Comparison of ENCODE assay signal across 8 cellular contexts in genomic region chr13:46354143-46355087, GRCh38. TPM values are rescaled to one million over a fixed set of nuclear protein-coding genes. Genes with fewer than 3 reads are reported as not detected.
DNase-seq lines count a peak whose midpoint lies in the region; ATAC-seq, FAIRE-seq and TF ChIP-seq lines count a peak whose summit lies in the region.

No MANE protein-coding gene starts in this region.

- peak; percentile 67 for ATAC-seq in HG03432 (IDR thresholded peaks at IDR 0.05; ENCODE audit: unreplicated experiment)
- ATAC-seq in activated CD8-positive, alpha-beta T cell treated with anti-CD3 and anti-CD28 coated beads, Interleukin-2, amount 10 ng/mL, durations not matched to agents 7 days and 5 days, result peak; percentile 79
- no peak for ATAC-seq in memory B cell (ENCODE audit: low read depth)
- ATAC-seq in Right ventricle myocardium inferior, result no peak
- ATAC-seq in GM18909 (IDR thresholded peaks at IDR 0.05; ENCODE audit: poor library complexity, unreplicated experiment), result no peak

- intact Hi-C loops in Right ventricle myocardium inferior (cut with DNase I), result no loop called here

- peak overlapping the region; percentile 3 for H3K27ac Mint-ChIP-seq in activated CD8-positive, alpha-beta T cell treated with anti-CD3 and anti-CD28 coated beads, Interleukin-2, amount 10 ng/mL, durations not matched to agents 7 days and 5 days
- H3K27ac Mint-ChIP-seq in memory B cell (peak overlapping the region; percentile 67), endothelial cell (ENCODE audit: unreplicated experiment) (no peak overlapping the region)

- no peak overlapping the region for H3K4me3 Mint-ChIP-seq in activated CD8-positive, alpha-beta T cell treated with anti-CD3 and anti-CD28 coated beads, Interleukin-2, amount 10 ng/mL, durations not matched to agents 7 days and 5 days
- H3K4me3 Mint-ChIP-seq in memory B cell (no peak overlapping the region), endothelial cell (ENCODE audit: unreplicated experiment) (no peak overlapping the region)

- TF ChIP-seq CTCF in endothelial cell (IDR thresholded peaks at IDR 0.05; ENCODE audit: unreplicated experiment) (no peak), D721Med (IDR thresholded peaks at IDR 0.05; ENCODE audit: insufficient read depth, missing control alignments) (no peak)

- DNase-seq in GDM1 (lab: John Stamatoyannopoulos, UW) (peak; percentile 66), memory B cell (ENCODE audit: low spot score in 2 of 2) (no peak), endothelial cell (ENCODE audit: low spot score) (no peak), D721Med (ENCODE audit: insufficient read length, low spot score) (no peak), Right ventricle myocardium inferior (ENCODE audit: missing footprints) (no peak)
- peak; percentile 42 for DNase-seq in activated CD8-positive, alpha-beta T cell treated with anti-CD3 and anti-CD28 coated beads, Interleukin-2, amount 10 ng/mL, durations not matched to agents 7 days and 5 days

- H3K4me1 Mint-ChIP-seq in activated CD8-positive, alpha-beta T cell treated with anti-CD3 and anti-CD28 coated beads, Interleukin-2, amount 10 ng/mL, durations not matched to agents 7 days and 5 days (ENCODE audit: low read depth), result peaks cover 8% of the 10 kb centered on the region
- H3K4me1 Mint-ChIP-seq in memory B cell, result peaks cover 4% of the 10 kb centered on the region
- H3K4me1 Mint-ChIP-seq in endothelial cell (ENCODE audit: unreplicated experiment), result no peaks in the 10 kb centered on the region

- no peaks in the 10 kb centered on the region for H3K27me3 Mint-ChIP-seq in activated CD8-positive, alpha-beta T cell treated with anti-CD3 and anti-CD28 coated beads, Interleukin-2, amount 10 ng/mL, durations not matched to agents 7 days and 5 days (ENCODE audit: low read depth)
- no peaks in the 10 kb centered on the region for H3K27me3 Mint-ChIP-seq in memory B cell
- H3K27me3 Mint-ChIP-seq in endothelial cell (ENCODE audit: unreplicated experiment), result peaks cover 1% of the 10 kb centered on the region

- H3K9me3 Mint-ChIP-seq in activated CD8-positive, alpha-beta T cell treated with anti-CD3 and anti-CD28 coated beads, Interleukin-2, amount 10 ng/mL, durations not matched to agents 7 days and 5 days (ENCODE audit: insufficient read depth), result no peaks in the 10 kb centered on the region
- H3K9me3 Mint-ChIP-seq in memory B cell, result no peaks in the 10 kb centered on the region
- no peaks in the 10 kb centered on the region for H3K9me3 Mint-ChIP-seq in endothelial cell (ENCODE audit: unreplicated experiment)

- POLR2A ChIA-PET in activated CD8-positive, alpha-beta T cell treated with anti-CD3 and anti-CD28 coated beads, Interleukin-2, amount 10 ng/mL, durations not matched to agents 7 days and 5 days (lab: Charles Lee), result interaction anchor here (0.6 kb wide), 1 partner anchor 177 kb away, joined by 3 read pairs; no protein-coding TSS in a partner anchor

- no peak for FAIRE-seq in D721Med (lab: Jason Lieb, UNC)

- H3K36me3 Mint-ChIP-seq in activated CD8-positive, alpha-beta T cell treated with anti-CD3 and anti-CD28 coated beads, Interleukin-2, amount 10 ng/mL, durations not matched to agents 7 days and 5 days (ENCODE audit: low read depth), result no peaks in the 10 kb centered on the region
- H3K36me3 Mint-ChIP-seq in memory B cell (peaks cover 44% of the 10 kb centered on the region), endothelial cell (ENCODE audit: low read depth, unreplicated experiment) (no peaks in the 10 kb centered on the region)

- CTCF ChIA-PET in activated CD8-positive, alpha-beta T cell treated with anti-CD3 and anti-CD28 coated beads, Interleukin-2, amount 10 ng/mL, durations not matched to agents 7 days and 5 days (lab: Charles Lee), result interaction anchor here (0.6 to 1.8 kb wide), 5 partner anchors 10 to 197 kb away, joined by 3 to 6 read pairs (median 3); no protein-coding TSS in a partner anchor

RNA-seq across cellular contexts. Expression of gene RUBCNL, which starts 32.6 kb away (rescaled TPM):
- under 1 TPM in 1 of 2 experiments, not detected in 1; 0.21 TPM for total RNA-seq in activated CD8-positive, alpha-beta T cell treated with anti-CD3 and anti-CD28 coated beads, Interleukin-2, amount 10 ng/mL, durations not matched to agents 7 days and 5 days
- total RNA-seq in endothelial cell (ENCODE audit: unreplicated experiment), result 0.31 TPM
- total RNA-seq in Right ventricle myocardium inferior, result 0.51 TPM

Comparison
In these comparisons a context has a peak if more than half of its experiments do, and no peak if none do; other contexts are left out.
1. DNase-seq: peak in GDM1 (single experiment) and activated CD8-positive, alpha-beta T cell treated with anti-CD3 and anti-CD28 coated beads, Interleukin-2, amount 10 ng/mL, durations not matched to agents 7 days and 5 days (single experiment); none in memory B cell (0 of 2), endothelial cell (single experiment), D721Med (single experiment) and Right ventricle myocardium inferior (single experiment).
2. ATAC-seq: peak in HG03432 (single experiment) and activated CD8-positive, alpha-beta T cell treated with anti-CD3 and anti-CD28 coated beads, Interleukin-2, amount 10 ng/mL, durations not matched to agents 7 days and 5 days (single experiment); none in memory B cell (single experiment), Right ventricle myocardium inferior (single experiment) and GM18909 (single experiment).